ENCODE assay signal across 16 cellular contexts in the genomic region with DNA sequence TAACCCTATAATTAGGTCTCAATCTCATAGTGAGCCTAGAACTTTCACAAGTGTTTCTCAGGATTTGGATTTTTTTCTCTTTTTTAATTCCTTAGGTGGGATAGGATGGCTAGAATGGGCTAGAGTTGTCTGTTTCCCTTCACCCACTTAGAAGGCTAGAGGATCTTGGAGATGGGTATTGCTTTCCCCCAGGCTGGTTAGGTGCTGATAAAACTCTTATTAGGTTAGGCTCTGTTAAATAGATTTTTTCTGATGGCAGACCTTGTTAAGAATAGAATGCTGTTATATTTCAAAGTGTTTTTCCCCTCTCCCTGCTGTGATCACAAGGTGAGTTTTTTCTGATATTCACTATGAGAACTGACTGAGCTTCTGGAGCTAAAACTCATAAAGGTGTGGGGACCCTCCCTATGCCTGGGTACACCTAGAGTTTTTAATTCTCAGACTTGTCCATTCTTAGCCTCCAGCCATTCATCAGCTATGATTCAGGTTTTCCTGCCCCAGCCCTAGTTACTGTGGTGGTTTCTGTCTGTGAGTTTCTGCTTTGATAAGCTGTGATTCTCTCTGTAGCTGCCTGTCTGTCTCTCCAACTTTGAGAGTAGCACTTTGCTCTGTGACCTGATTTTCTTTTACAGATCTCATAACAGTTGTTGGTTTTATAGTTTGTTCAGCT.
DNase-seq lines count a peak whose midpoint lies in the region; ATAC-seq and TF ChIP-seq lines count a peak whose summit lies in the region.
"Had no signal": no experiment of that assay in that cellular context is flagged by ENCODE, and none has a peak within 500 bp of the region (broad histone marks: within the 10 kb centered on the region; RNA-seq: fewer than 3 reads in every experiment).

No MANE protein-coding gene starts in this region.

- no peak overlapping the region for H3K18ac ChIP-seq in IMR-90 (ENCODE audit: low read depth, low read length)

- H3K4me1 ChIP-seq in IMR-90 (ENCODE audit: control insufficient read depth, insufficient read depth, low read length): 0 out of 2 replicates have a peak, but pooled peaks cover 2% of the 10 kb centered on the region
- peaks cover 8 to 20% of the 10 kb centered on the region in 2 experiments; a peak in 3 of 4 replicates for H3K4me1 ChIP-seq in SK-N-SH (ENCODE audit: control insufficient read depth in 1 of 2, insufficient read depth in 2 of 2, low read depth in 1 of 2, low read length in 1 of 2)
- H3K4me1 ChIP-seq: heart left ventricle had no signal

- H3K4ac ChIP-seq in IMR-90 (ENCODE audit: low read depth, low read length): no peak overlapping the region

- dilution Hi-C loops in IMR-90 (cut with HindIII; ENCODE audit: low sequenced_read_pairs, unreplicated experiment): no loop called here

- no peak overlapping the region for H2AK9ac ChIP-seq in IMR-90 (replicated peaks; ENCODE audit: low read depth, low read length, poor library complexity)

- no peak overlapping the region for H2BK15ac ChIP-seq in IMR-90 (ENCODE audit: low read depth, low read length)

- no peak overlapping the region for H4K5ac ChIP-seq in IMR-90 (ENCODE audit: low read depth, low read length)

- H3K79me1 ChIP-seq in IMR-90 (ENCODE audit: low read depth in 1 of 2, low read length in 2 of 2): no peaks in the 10 kb centered on the region; a peak in 1 of 4 replicates

- no peaks in the 10 kb centered on the region for H3K36me3 ChIP-seq in IMR-90 (ENCODE audit: control insufficient read depth, insufficient read depth, low read length)
- H3K36me3 ChIP-seq in SK-N-SH (replicated peaks in 1 of 2; ENCODE audit: control insufficient read depth in 1 of 2, insufficient read depth in 2 of 2, low read length in 1 of 2): peaks cover 0 to 3% of the 10 kb centered on the region in 2 experiments
- H3K36me3 ChIP-seq: heart left ventricle, ovary had no signal

- H3K27me3 ChIP-seq in IMR-90 (ENCODE audit: control insufficient read depth, insufficient read depth, low read length) (no peaks in the 10 kb centered on the region), SK-N-SH (ENCODE audit: insufficient read depth) (no peaks in the 10 kb centered on the region)
- H3K27me3 ChIP-seq: heart left ventricle, ovary had no signal

- H3K4me3 Mint-ChIP-seq in T-helper 17 cell: no peak overlapping the region
- H3K4me3 Mint-ChIP-seq: activated CD8-positive, alpha-beta memory T cell treated with anti-CD3 and anti-CD28 coated beads, Interleukin-2, amount 10 ng/mL, durations not matched to agents 7 days and 5 days; central memory CD8-positive, alpha-beta T cell had no signal

- DNase-seq in IMR-90 (peak; percentile 16), SK-N-SH (peak; percentile 28), epithelial cell of prostate (ENCODE audit: low read depth, low spot score) (peak; percentile 69), renal cortical epithelial cell (ENCODE audit: low read depth) (peak; percentile 42), T-helper 17 cell (no peak), DMS 273 (lab: John Stamatoyannopoulos, UW; ENCODE audit: unreplicated experiment) (no peak), NK-92 (lab: John Stamatoyannopoulos, UW; ENCODE audit: unreplicated experiment) (no peak)
- DNase-seq: activated CD8-positive, alpha-beta memory T cell treated with anti-CD3 and anti-CD28 coated beads, Interleukin-2, amount 10 ng/mL, durations not matched to agents 7 days and 5 days; DMS79; heart left ventricle; NCI-H1105 treated with DMSO at 0.1 percent for 48 hours; ovary had no signal

- no peak overlapping the region for H2AFZ ChIP-seq in IMR-90 (replicated peaks; ENCODE audit: low read length, poor library complexity)
- no peak overlapping the region for H2AFZ ChIP-seq in SK-N-SH (ENCODE audit: low read depth)

- no peaks in the 10 kb centered on the region for H3F3A ChIP-seq in SK-N-SH (replicated peaks; ENCODE audit: insufficient read depth)

- no peaks in the 10 kb centered on the region for H3K9me2 ChIP-seq in SK-N-SH

- H4K8ac ChIP-seq in IMR-90 (ENCODE audit: low read depth in 2 of 2, low read length in 2 of 2): no peak overlapping the region

- H3K4me1 Mint-ChIP-seq in T-helper 17 cell: peaks cover 3% of the 10 kb centered on the region
- H3K4me1 Mint-ChIP-seq: activated CD8-positive, alpha-beta memory T cell treated with anti-CD3 and anti-CD28 coated beads, Interleukin-2, amount 10 ng/mL, durations not matched to agents 7 days and 5 days; central memory CD8-positive, alpha-beta T cell had no signal

- no peaks in the 10 kb centered on the region for H3K27me3 Mint-ChIP-seq in T-helper 17 cell
- H3K27me3 Mint-ChIP-seq: activated CD8-positive, alpha-beta memory T cell treated with anti-CD3 and anti-CD28 coated beads, Interleukin-2, amount 10 ng/mL, durations not matched to agents 7 days and 5 days; central memory CD8-positive, alpha-beta T cell had no signal

- peaks cover 5% of the 10 kb centered on the region for H3K36me3 Mint-ChIP-seq in T-helper 17 cell (ENCODE audit: low read depth)
- H3K36me3 Mint-ChIP-seq: activated CD8-positive, alpha-beta memory T cell treated with anti-CD3 and anti-CD28 coated beads, Interleukin-2, amount 10 ng/mL, durations not matched to agents 7 days and 5 days had no signal

- no peaks in the 10 kb centered on the region for H3K9me1 ChIP-seq in IMR-90 (ENCODE audit: insufficient read depth, low read length)

- H3K4me3 ChIP-seq in IMR-90 (ENCODE audit: insufficient read depth, low read depth, low read length) (no peak overlapping the region), SK-N-SH (ENCODE audit: low read depth in 2 of 2, low read length in 1 of 2) (0 out of 4 replicates have a peak overlapping the region, but pooled peaks of 1 of the 2 experiments have one; percentile 6)
- H3K4me3 ChIP-seq: heart left ventricle, K562, ovary, SK-N-MC had no signal

- no peaks in the 10 kb centered on the region for H4K20me1 ChIP-seq in IMR-90 (ENCODE audit: insufficient read depth, low read length)
- H4K20me1 ChIP-seq in SK-N-SH (ENCODE audit: insufficient read depth): no peaks in the 10 kb centered on the region

- POLR2A ChIA-PET in IMR-90 (lab: Charles Lee; ENCODE audit: unreplicated experiment) (interaction anchor here (0.7 kb wide), 1 partner anchor 18 kb away, joined by 7 read pairs; no protein-coding TSS in a partner anchor), SK-N-SH (lab: Yijun Ruan, JAX) (no interaction called here)

- no peak overlapping the region for H3K27ac Mint-ChIP-seq in T-helper 17 cell
- H3K27ac Mint-ChIP-seq: activated CD8-positive, alpha-beta memory T cell treated with anti-CD3 and anti-CD28 coated beads, Interleukin-2, amount 10 ng/mL, durations not matched to agents 7 days and 5 days had no signal

- H3K14ac ChIP-seq in IMR-90 (replicated peaks; ENCODE audit: low read depth, low read length): no peak overlapping the region

- no peak for TF ChIP-seq POLR2A in IMR-90 (IDR thresholded peaks at IDR 0.05; ENCODE audit: low read depth, low read length)

- H2BK5ac ChIP-seq in IMR-90 (ENCODE audit: low read depth, low read length, poor library complexity, severe bottlenecking): no peak overlapping the region

- H3K4me2 ChIP-seq in IMR-90 (ENCODE audit: low read depth, low read length) (no peak overlapping the region), SK-N-SH (no peak overlapping the region)

- ATAC-seq in IMR-90 (ENCODE audit: low read depth): no peak
- no peak for ATAC-seq in T-helper 17 cell
- ATAC-seq: activated CD8-positive, alpha-beta memory T cell treated with anti-CD3 and anti-CD28 coated beads, Interleukin-2, amount 10 ng/mL, durations not matched to agents 7 days and 5 days; K562 had no signal

- no peak for TF ChIP-seq CTCF in IMR-90 (conservative IDR thresholded peaks at IDR 0.05; ENCODE audit: low read depth, low read length)
- no peak for TF ChIP-seq CTCF in SK-N-SH (IDR thresholded peaks at IDR 0.05)

- H3K79me2 ChIP-seq in SK-N-SH (ENCODE audit: insufficient read depth): no peaks in the 10 kb centered on the region

- H2AK5ac ChIP-seq in IMR-90 (ENCODE audit: low read depth, low read length): no peak overlapping the region

- no peaks in the 10 kb centered on the region for H3K9me3 ChIP-seq in IMR-90 (ENCODE audit: control insufficient read depth, insufficient read depth, low read length)
- no peaks in the 10 kb centered on the region for H3K9me3 ChIP-seq in SK-N-SH
- H3K9me3 ChIP-seq in T-helper 17 cell (ENCODE audit: control insufficient read depth, low read length, poor library complexity, severe bottlenecking): no peaks in the 10 kb centered on the region
- H3K9me3 ChIP-seq: heart left ventricle, ovary had no signal

- intact Hi-C loops in IMR-90 (cut with micrococcal nuclease): no loop called here

- no peak overlapping the region for H2BK120ac ChIP-seq in IMR-90 (ENCODE audit: low read depth, low read length)

- H3K9ac ChIP-seq in IMR-90 (ENCODE audit: low read depth, low read length) (no peak overlapping the region), SK-N-SH (no peak overlapping the region)

- peak in 1 of 2 experiments; percentile 89; a peak in 2 of 4 replicates for TF ChIP-seq EP300 in SK-N-SH (IDR thresholded peaks at IDR 0.05; ENCODE audit: borderline replicate concordance in 1 of 2, low read depth in 1 of 2, low read length in 1 of 2)

- no TSS peak for BruUV-seq in IMR-90 (replicated peaks; lab: Mats Ljungman, UMichigan)

- CTCF ChIA-PET in IMR-90 (lab: Yijun Ruan, JAX) (interaction anchor here (0.7 to 1.5 kb wide), 4 partner anchors 9 to 17 kb away, joined by 3 to 4 read pairs (median 4); no protein-coding TSS in a partner anchor), SK-N-SH (lab: Yijun Ruan, JAX) (interaction anchor here (0.5 to 2.8 kb wide), 10 partner anchors 10 to 1434 kb away, joined by 3 to 10 read pairs (median 4); no protein-coding TSS in a partner anchor)

- no peak overlapping the region for H3K27ac ChIP-seq in IMR-90 (ENCODE audit: insufficient read depth, low read length)
- H3K27ac ChIP-seq in SK-N-SH (ENCODE audit: low read depth in 2 of 2, low read length in 1 of 2): peak overlapping the region; percentile 7 to 82; a peak in 3 of 4 replicates
- H3K27ac ChIP-seq in epithelial cell of prostate: peak overlapping the region; percentile 18
- H3K27ac ChIP-seq: C4-2B, heart left ventricle, ovary, SK-N-MC had no signal

- H2BK20ac ChIP-seq in IMR-90 (ENCODE audit: low read depth, low read length): no peak overlapping the region

- no peak overlapping the region for H3K56ac ChIP-seq in IMR-90 (ENCODE audit: extremely low read depth, insufficient read depth, low read length)

- H4K91ac ChIP-seq in IMR-90 (ENCODE audit: insufficient read depth, low read depth, low read length): no peak overlapping the region

- in situ Hi-C loops in IMR-90 (cut with MboI; ENCODE audit: low sequenced_read_pairs): no loop called here

- no peak overlapping the region for H3K23ac ChIP-seq in IMR-90 (ENCODE audit: low read depth, low read length)

- no peak for TF ChIP-seq RAD21 in IMR-90 (IDR thresholded peaks at IDR 0.05; ENCODE audit: low read length)
- no peak for TF ChIP-seq RAD21 in SK-N-SH (IDR thresholded peaks at IDR 0.05; ENCODE audit: low read length)

TF ChIP-seq in IMR-90, 13 proteins besides CTCF, POLR2A, EP300 and RAD21 (continues in another document):
- TF ChIP-seq MAFK (IDR thresholded peaks at IDR 0.05; ENCODE audit: low read depth, low read length): no peak

TF ChIP-seq in SK-N-SH, 30 proteins besides CTCF, POLR2A, EP300 and RAD21 (continues in another document):
- peak; percentile 63; the same call in 1 of the 2 replicates for TF ChIP-seq RCOR1 (IDR thresholded peaks at IDR 0.05; ENCODE audit: low read length)

Comparison
In these comparisons a context has a peak if more than half of its experiments do, and no peak if none do; other contexts are left out.
1. DNase-seq: peak in IMR-90 (single experiment), SK-N-SH (single experiment), epithelial cell of prostate (single experiment) and renal cortical epithelial cell (single experiment); none in T-helper 17 cell (0 of 3), DMS 273 (single experiment) and NK-92 (single experiment).